In genomic region chr15:85785887-85786777, GRCh38 we compare ENCODE assay signal across 8 cellular contexts. TPM values are rescaled to one million over a fixed set of nuclear protein-coding genes. Genes with fewer than 3 reads are reported as not detected.
DNase-seq lines count a peak whose midpoint lies in the region; ATAC-seq and TF ChIP-seq lines count a peak whose summit lies in the region.

No MANE protein-coding gene starts in this region.

- no peaks in the 10 kb centered on the region for H3K27me3 ChIP-seq in layer of hippocampus (ENCODE audit: control insufficient read depth, insufficient read depth, low read length)
- H3K27me3 ChIP-seq in tibial artery, result no peaks in the 10 kb centered on the region
- H3K27me3 ChIP-seq in Caco-2 (replicated peaks; ENCODE audit: control insufficient read depth, insufficient read depth, low read length), result no peaks in the 10 kb centered on the region

- no peak overlapping the region for H3K4me3 Mint-ChIP-seq in Caco-2 (ENCODE audit: unreplicated experiment)

- H3K36me3 ChIP-seq in tibial artery, result no peaks in the 10 kb centered on the region
- no peaks in the 10 kb centered on the region for H3K36me3 ChIP-seq in Caco-2 (ENCODE audit: control insufficient read depth, insufficient read depth, low read length)

- ATAC-seq in activated CD4-positive, CD25-positive, alpha-beta regulatory T cell treated with anti-CD3 and anti-CD28 coated beads, Interleukin-2, amount 50 U/mL, for 24 hours, result peak; percentile 29 to 59
- no peak for ATAC-seq in HG02610 (IDR thresholded peaks at IDR 0.05; ENCODE audit: unreplicated experiment)

- no TSS peak for BruUV-seq in Caco-2 (replicated peaks; lab: Mats Ljungman, UMichigan)

- no peaks in the 10 kb centered on the region for H3K9me3 Mint-ChIP-seq in Caco-2 (ENCODE audit: unreplicated experiment)

- H3K4me1 Mint-ChIP-seq in Caco-2 (ENCODE audit: low read depth, unreplicated experiment), result no peaks in the 10 kb centered on the region

- no peak overlapping the region for H3K27ac Mint-ChIP-seq in Caco-2 (ENCODE audit: unreplicated experiment)

- CTCF ChIA-PET in Caco-2 (lab: Charles Lee), result interaction anchor here (0.6 kb wide), 1 partner anchor 324 kb away, joined by 5 read pairs; no protein-coding TSS in a partner anchor

- no peak for TF ChIP-seq CTCF in tibial artery (IDR thresholded peaks at IDR 0.05)
- no peak for TF ChIP-seq CTCF in Caco-2 (IDR thresholded peaks at IDR 0.05; ENCODE audit: insufficient read depth in 1 of 2, low read depth in 1 of 2, low read length in 1 of 2, severe bottlenecking in 1 of 2, unreplicated experiment in 1 of 2)

- H3K4me3 ChIP-seq in tibial artery, result peak overlapping the region; percentile 3 to 22
- no peak overlapping the region for H3K4me3 ChIP-seq in Caco-2 (ENCODE audit: low read depth, low read length)

- H3K27me3 Mint-ChIP-seq in Caco-2 (ENCODE audit: insufficient read depth, unreplicated experiment), result no peaks in the 10 kb centered on the region

- no peaks in the 10 kb centered on the region for H3K9me3 ChIP-seq in tibial artery
- no peaks in the 10 kb centered on the region for H3K9me3 ChIP-seq in Caco-2

- intact Hi-C loops in tibial artery (cut with DNase I; ENCODE audit: low total_unique reads), result loop anchor here (5.0 kb wide), 1 partner anchor 34 kb away; no protein-coding TSS in a partner anchor
- intact Hi-C loops in Caco-2 (cut with micrococcal nuclease; ENCODE audit: unreplicated experiment), result no loop called here

- peaks cover 7% of the 10 kb centered on the region for H3K36me3 Mint-ChIP-seq in Caco-2 (ENCODE audit: insufficient read depth, unreplicated experiment)

- POLR2A ChIA-PET in Caco-2 (lab: Charles Lee), result no interaction called here

- peak overlapping the region; percentile 18 for H3K27ac ChIP-seq in layer of hippocampus (ENCODE audit: low read depth, low read length)
- peak overlapping the region; percentile 51 to 61 for H3K27ac ChIP-seq in tibial artery

- H3K4me1 ChIP-seq in tibial artery (peaks cover 8 to 29% (median 18%) of the 10 kb centered on the region in 4 donors), Caco-2 (peaks cover 7% of the 10 kb centered on the region)

- no peak for DNase-seq in activated CD4-positive, CD25-positive, alpha-beta regulatory T cell (lab: John Stamatoyannopoulos, UW)
- DNase-seq in NCI-H2196 (lab: John Stamatoyannopoulos, UW; ENCODE audit: unreplicated experiment), result peak; percentile 66
- peak; percentile 66 for DNase-seq in astrocyte of the hippocampus (ENCODE audit: low read depth, low spot score)
- no peak for DNase-seq in tibial artery
- DNase-seq in Caco-2, result no peak

RNA-seq across cellular contexts. Expression of gene KLHL25, which starts 8.6 kb away (rescaled TPM):
- total RNA-seq in Caco-2 (2022), result 15.4 and 16.0 TPM in 2 replicates

Comparison
In these comparisons a context has a peak if more than half of its experiments do, and no peak if none do; other contexts are left out.
1. DNase-seq: peak in NCI-H2196 (single experiment) and astrocyte of the hippocampus (single experiment); none in activated CD4-positive, CD25-positive, alpha-beta regulatory T cell (0 of 4), tibial artery (0 of 2) and Caco-2 (0 of 2).